8 cellular contexts compared by ENCODE assay signal in genomic region chr9:72290311-72290710, GRCh38.
"Had no signal": no experiment of that assay in that cellular context is flagged by ENCODE, and none has a peak within 500 bp of the region (broad histone marks: within the 10 kb centered on the region; RNA-seq: fewer than 3 reads in every experiment).

No MANE protein-coding gene starts in this region.

- H3K27ac Mint-ChIP-seq: GM23338, H9, HFFc6 had no signal

- DNase-seq: GM23248, GOT3, H7, H9, HCEC 1CT, HFFc6 had no signal

- H3K4me3 Mint-ChIP-seq: GM23338, H9, HFFc6 had no signal

- ATAC-seq: GM23338, HCT116 had no signal

- H3K4me1 Mint-ChIP-seq: GM23338 had no signal

- H3K9me3 Mint-ChIP-seq: HFFc6 had no signal
